Comparison of ENCODE assay signal across 1 cellular context in genomic region chr14:100328495-100329163, GRCh38.
TF ChIP-seq lines count a peak whose summit lies in the region.

No MANE protein-coding gene starts in this region.

TF ChIP-seq in H1, 55 proteins besides CTCF, POLR2A, EP300 and RAD21:
- TF ChIP-seq TBP (IDR thresholded peaks at IDR 0.05; ENCODE audit: low read depth, low read length) = no peak
- TF ChIP-seq SAP30 (IDR thresholded peaks at IDR 0.05; ENCODE audit: insufficient read depth, insufficient replicate concordance, low read length) = no peak
- no peak for TF ChIP-seq BCL11A (IDR thresholded peaks at IDR 0.05; ENCODE audit: low read depth in 2 of 2, low read length in 2 of 2)
- TF ChIP-seq HDAC2 (IDR thresholded peaks at IDR 0.05; ENCODE audit: borderline replicate concordance in 1 of 2, low read depth in 2 of 2, low read length in 2 of 2) = no peak
- no peak for TF ChIP-seq TAF1 (IDR thresholded peaks at IDR 0.05; ENCODE audit: low read depth, low read length)
- no peak for TF ChIP-seq RNF2 (IDR thresholded peaks at IDR 0.05; ENCODE audit: borderline replicate concordance, low read depth, low read length, missing control alignments, poor library complexity, severe bottlenecking)
- TF ChIP-seq POLR2AphosphoS5 (IDR thresholded peaks at IDR 0.05; ENCODE audit: low read depth, low read length) = no peak
- no peak for TF ChIP-seq MAX (IDR thresholded peaks at IDR 0.05)
- no peak for TF ChIP-seq MAFK (IDR thresholded peaks at IDR 0.05; ENCODE audit: low read depth, low read length)
- no peak for TF ChIP-seq CTBP2 (IDR thresholded peaks at IDR 0.05; ENCODE audit: borderline replicate concordance, insufficient read depth, insufficient read length, low read length)
- no peak for TF ChIP-seq TCF12 (IDR thresholded peaks at IDR 0.05; ENCODE audit: low read depth, low read length)
- TF ChIP-seq SIX5 (IDR thresholded peaks at IDR 0.05; ENCODE audit: low read depth, low read length) = no peak
- TF ChIP-seq CBX8 (IDR thresholded peaks at IDR 0.05; ENCODE audit: borderline replicate concordance, low read depth, low read length) = no peak
- no peak for TF ChIP-seq KDM5A (IDR thresholded peaks at IDR 0.05; ENCODE audit: low read length)
- no peak for TF ChIP-seq KDM1A (IDR thresholded peaks at IDR 0.05; ENCODE audit: borderline replicate concordance, low read length)
- TF ChIP-seq NANOG (IDR thresholded peaks at IDR 0.05; ENCODE audit: insufficient read depth, low read depth, low read length, poor library complexity, severe bottlenecking) = no peak
- TF ChIP-seq SP2 (IDR thresholded peaks at IDR 0.05; ENCODE audit: low read length) = no peak
- no peak for TF ChIP-seq CHD7 (IDR thresholded peaks at IDR 0.05; ENCODE audit: insufficient replicate concordance, low read length)
- TF ChIP-seq USF2 (IDR thresholded peaks at IDR 0.05; ENCODE audit: low read length) = no peak
